Comparison of ENCODE assay signal across 8 cellular contexts in the genomic region with DNA sequence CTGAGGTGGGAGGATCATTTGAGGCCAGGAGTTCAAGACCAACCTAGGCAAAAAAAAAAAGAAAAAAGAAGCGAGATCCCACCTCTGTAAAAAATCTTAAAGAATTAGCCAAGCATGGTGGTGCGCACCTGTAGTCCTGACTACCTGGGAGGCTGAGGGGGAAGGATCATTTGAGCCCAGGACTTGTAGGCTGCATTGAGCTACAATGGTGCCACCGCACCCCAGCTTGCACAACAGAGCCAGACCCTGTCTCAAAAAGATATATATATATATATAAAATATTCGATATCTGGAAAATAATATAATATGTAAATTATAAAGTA. TPM values are rescaled to one million over a fixed set of nuclear protein-coding genes. Genes with fewer than 3 reads are reported as not detected.
A peak's percentile ranks its signal among the peaks of the same experiment; 100 is the strongest.
DNase-seq lines count a peak whose midpoint lies in the region; ATAC-seq and TF ChIP-seq lines count a peak whose summit lies in the region.

No MANE protein-coding gene starts in this region.

- H3K4me1 Mint-ChIP-seq in Calu3 (ENCODE audit: low read depth, unreplicated experiment) (peaks cover 35% of the 10 kb centered on the region), brain (peaks cover 39% of the 10 kb centered on the region)

- H3K36me3 Mint-ChIP-seq in Calu3 (ENCODE audit: insufficient read depth, unreplicated experiment) (peaks cover 46% of the 10 kb centered on the region), brain (no peaks in the 10 kb centered on the region)

- 71 to 77% (median 76%) methylated on average over 4 of the region's 4 CpGs for WGBS in adrenal gland, 4 donors

- no peak overlapping the region for H2AFZ ChIP-seq in neuron (ENCODE audit: low read depth, low read length)

- H3K27ac Mint-ChIP-seq in Calu3 (ENCODE audit: unreplicated experiment) (peak overlapping the region; percentile 84), brain (peak overlapping the region; percentile 77 to 97 (median 94))

- H3K27ac ChIP-seq in adrenal gland, result peak overlapping the region in 1 of 5 donors; percentile 96

- CTCF ChIA-PET in Calu3 (lab: Charles Lee), result interaction anchor here (1.0 to 1.8 kb wide), 8 partner anchors 14 to 273 kb away, joined by 3 to 13 read pairs (median 4); partner anchors contain the start of gene MAN2C1

- no TSS peak for BruUV-seq in Calu3 (replicated peaks; lab: Mats Ljungman, UMichigan)

- no peak for ATAC-seq in HG02973 (IDR thresholded peaks at IDR 0.05; ENCODE audit: unreplicated experiment)
- no peak for ATAC-seq in GM21529 (IDR thresholded peaks at IDR 0.05; ENCODE audit: unreplicated experiment)

- peaks cover 21% of the 10 kb centered on the region for H3K4me1 ChIP-seq in neuron (ENCODE audit: insufficient read depth, low read length)
- H3K4me1 ChIP-seq in adrenal gland (replicated peaks in 1 of 2), result peaks cover 15 to 40% of the 10 kb centered on the region in 2 donors

- peak overlapping the region; percentile 98 for H3K4me3 ChIP-seq in LNCaP clone FGC (ENCODE audit: low read depth, low read length)
- peak overlapping the region; percentile 90 for H3K4me3 ChIP-seq in neuron (ENCODE audit: low read length)
- H3K4me3 ChIP-seq in adrenal gland, result no peak overlapping the region

- intact Hi-C loops in Calu3 (cut with micrococcal nuclease; ENCODE audit: unreplicated experiment), result loop anchor here (5.0 to 10.0 kb wide), 3 partner anchors 136 to 276 kb away; partner anchors contain the start of genes MAN2C1 and SIN3A
- intact Hi-C loops in adrenal gland (cut with DNase I), result no loop called here

- H3K9me3 Mint-ChIP-seq in Calu3 (ENCODE audit: low read depth, unreplicated experiment) (no peaks in the 10 kb centered on the region), brain (no peaks in the 10 kb centered on the region)

- no peak for DNase-seq in Calu3
- no peak for DNase-seq in LNCaP clone FGC (ENCODE audit: low read depth)
- DNase-seq in retina, result no peak
- DNase-seq in adrenal gland, result no peak

- no peak for TF ChIP-seq POLR2A in adrenal gland (IDR thresholded peaks at IDR 0.05)

- H3K4me3 Mint-ChIP-seq in Calu3 (ENCODE audit: low read depth, unreplicated experiment) (peak overlapping the region; percentile 87), brain (peak overlapping the region; percentile 89 to 98 (median 92))

- peaks cover 7% of the 10 kb centered on the region for H3K36me3 ChIP-seq in neuron (ENCODE audit: insufficient read depth, low read length)
- H3K36me3 ChIP-seq in adrenal gland (replicated peaks in 1 of 2), result no peaks in the 10 kb centered on the region

- H3K27me3 Mint-ChIP-seq in Calu3 (ENCODE audit: unreplicated experiment), result no peaks in the 10 kb centered on the region
- peaks cover 25% of the 10 kb centered on the region for H3K27me3 Mint-ChIP-seq in brain

- TF ChIP-seq CTCF in Calu3 (IDR thresholded peaks at IDR 0.05; ENCODE audit: unreplicated experiment) (no peak), LNCaP clone FGC (IDR thresholded peaks at IDR 0.05; ENCODE audit: control insufficient read depth, extremely low read depth, insufficient read depth) (no peak), brain (conservative IDR thresholded peaks at IDR 0.05) (peak in 1 of 2 experiments; percentile 6), adrenal gland (IDR thresholded peaks at IDR 0.05) (no peak)

- H3K27me3 ChIP-seq in neuron (ENCODE audit: insufficient read depth, low read length), result no peaks in the 10 kb centered on the region
- no peaks in the 10 kb centered on the region for H3K27me3 ChIP-seq in adrenal gland

- no peaks in the 10 kb centered on the region for H3K9me3 ChIP-seq in neuron (ENCODE audit: low read length)
- no peaks in the 10 kb centered on the region for H3K9me3 ChIP-seq in adrenal gland (replicated peaks in 1 of 3)

RNA-seq across cellular contexts. Expression of gene IMP3, which starts 1.1 kb away (rescaled TPM):
- 77.8 and 91.5 TPM in 2 replicates for total RNA-seq in Calu3 (2022)
- 48.7 TPM for polyA plus RNA-seq in brain (ENCODE audit: insufficient read depth, low read depth, low replicate concordance)
- 100 to 1,000 TPM in 5 of 8 donors, 10 to 100 TPM in 3; 74.9 to 161 (median 138) TPM for total RNA-seq in adrenal gland
- polyA plus RNA-seq in adrenal gland, result 10 to 100 TPM; 49.8 to 74.8 (median 64.0) TPM

RNA-seq across cellular contexts. Expression of gene SNX33, which starts 6.6 kb away (rescaled TPM):
- total RNA-seq in Calu3 (2022) (23.2 and 24.1 TPM in 2 replicates), adrenal gland (10 to 100 TPM; 15.3 to 41.4 (median 25.4) TPM)
- polyA plus RNA-seq in brain (ENCODE audit: insufficient read depth, low read depth, low replicate concordance) (4.3 TPM), adrenal gland (10 to 100 TPM; 12.1 to 18.3 (median 12.9) TPM)

RNA-seq across cellular contexts. Expression of gene SNUPN, which starts 15.6 kb away (rescaled TPM):
- total RNA-seq in Calu3 (2022), result 24.5 and 28.0 TPM in 2 replicates
- 21.8 TPM for polyA plus RNA-seq in brain (ENCODE audit: insufficient read depth, low read depth, low replicate concordance)
- total RNA-seq in adrenal gland, result 10 to 100 TPM; 18.5 to 40.8 (median 25.1) TPM
- polyA plus RNA-seq in adrenal gland, result 10 to 100 TPM; 13.5 to 21.8 (median 16.7) TPM

Comparison
In these comparisons a context has a peak if more than half of its experiments do, and no peak if none do; other contexts are left out.
1. H3K4me3 ChIP-seq: peak in LNCaP clone FGC (single experiment) and neuron (single experiment); none in adrenal gland (0 of 4).